Comparison of ENCODE assay signal across 13 cellular contexts in the genomic region with DNA sequence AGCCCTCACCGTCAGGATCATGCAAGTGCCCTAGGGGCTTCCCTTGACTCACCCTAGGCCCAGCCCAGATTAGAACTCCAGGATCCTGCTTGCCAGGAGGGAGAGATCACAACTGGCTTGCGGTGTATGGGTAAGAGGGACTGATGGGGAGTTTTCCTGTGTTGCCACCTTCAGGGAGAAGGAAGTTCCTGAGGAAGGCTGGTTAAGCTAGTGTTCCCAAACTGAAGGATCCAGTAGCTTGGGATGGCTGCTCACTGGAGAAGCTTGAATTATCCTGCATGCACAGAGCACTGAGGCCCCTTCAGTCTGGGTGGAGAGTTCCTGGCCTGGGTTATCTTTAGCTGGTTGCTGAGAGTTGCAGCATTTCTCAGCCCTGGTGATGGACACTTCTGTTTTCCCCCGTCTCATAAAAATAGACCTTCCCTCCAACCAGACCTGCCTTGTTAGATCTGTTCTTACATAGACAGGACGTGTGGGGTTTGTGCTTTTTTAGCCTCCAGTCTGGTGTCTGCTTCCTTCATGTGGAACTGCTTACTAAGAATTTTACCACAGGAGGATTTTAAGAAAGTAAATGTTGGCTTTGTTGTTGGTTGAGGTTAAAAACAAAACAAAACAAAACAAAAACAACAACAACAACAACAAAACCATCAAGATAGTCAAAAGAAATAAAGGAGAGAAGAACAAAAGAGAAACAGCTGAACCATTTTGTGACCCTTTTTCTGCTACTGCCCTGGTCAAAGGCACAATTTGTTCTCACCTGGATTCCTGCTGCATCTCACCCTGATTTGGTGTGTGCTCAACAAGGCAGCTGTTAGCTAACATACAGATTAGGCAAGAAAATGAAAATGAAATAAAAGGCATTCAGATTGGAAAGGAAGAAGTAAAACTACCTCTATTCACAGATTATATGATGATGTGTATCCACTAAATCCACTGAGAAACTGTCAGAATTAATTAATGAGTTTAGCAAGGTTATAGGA. TPM values are rescaled to one million over a fixed set of nuclear protein-coding genes. Genes with fewer than 3 reads are reported as not detected.
DNase-seq lines count a peak whose midpoint lies in the region; ATAC-seq and TF ChIP-seq lines count a peak whose summit lies in the region.
"Had no signal": no experiment of that assay in that cellular context is flagged by ENCODE, and none has a peak within 500 bp of the region (broad histone marks: within the 10 kb centered on the region; RNA-seq: fewer than 3 reads in every experiment).

No MANE protein-coding gene starts in this region.

- H3K4me3 Mint-ChIP-seq in immature natural killer cell, result peak overlapping the region; percentile 64 to 80 (median 69)
- H3K4me3 Mint-ChIP-seq in activated T-helper 17 cell treated with anti-CD3 and anti-CD28 coated beads, Interleukin-2, amount 50 U/mL, for 72 hours, result no peak overlapping the region
- H3K4me3 Mint-ChIP-seq: activated CD4-positive, alpha-beta T cell treated with anti-CD3 and anti-CD28 coated beads for 36 hours had no signal

- peak overlapping the region; percentile 86 to 98 (median 94) for H3K27ac Mint-ChIP-seq in immature natural killer cell
- H3K27ac Mint-ChIP-seq in activated T-helper 17 cell treated with anti-CD3 and anti-CD28 coated beads, Interleukin-2, amount 50 U/mL, for 72 hours, result no peak overlapping the region
- H3K27ac Mint-ChIP-seq: activated CD4-positive, alpha-beta T cell treated with anti-CD3 and anti-CD28 coated beads for 36 hours had no signal

- H3K36me3 Mint-ChIP-seq in immature natural killer cell, result no peaks in the 10 kb centered on the region
- no peaks in the 10 kb centered on the region for H3K36me3 Mint-ChIP-seq in activated T-helper 17 cell treated with anti-CD3 and anti-CD28 coated beads, Interleukin-2, amount 50 U/mL, for 72 hours (ENCODE audit: low read depth)

- peaks cover 90 to 97% of the 10 kb centered on the region in 2 donors for H3K4me1 Mint-ChIP-seq in immature natural killer cell
- H3K4me1 Mint-ChIP-seq in activated T-helper 17 cell treated with anti-CD3 and anti-CD28 coated beads, Interleukin-2, amount 50 U/mL, for 72 hours, result peaks cover 6% of the 10 kb centered on the region

- no peak overlapping the region for H3K4me3 ChIP-seq in GM12864 (ENCODE audit: low read depth, low read length)

- TF ChIP-seq CTCF in GM12864 (IDR thresholded peaks at IDR 0.05; ENCODE audit: low read depth, low read length, missing control alignments), result no peak

- no peaks in the 10 kb centered on the region for H3K9me3 Mint-ChIP-seq in immature natural killer cell
- no peaks in the 10 kb centered on the region for H3K9me3 Mint-ChIP-seq in activated T-helper 17 cell treated with anti-CD3 and anti-CD28 coated beads, Interleukin-2, amount 50 U/mL, for 72 hours

- peaks cover 2 to 11% (median 7%) of the 10 kb centered on the region in 3 donors for H3K27me3 Mint-ChIP-seq in immature natural killer cell (ENCODE audit: low read depth in 3 of 3)
- peaks cover 10% of the 10 kb centered on the region for H3K27me3 Mint-ChIP-seq in activated T-helper 17 cell treated with anti-CD3 and anti-CD28 coated beads, Interleukin-2, amount 50 U/mL, for 72 hours

- DNase-seq in GM12864 (ENCODE audit: low read depth) (peak; percentile 33), OCI-M1 (lab: John Stamatoyannopoulos, UW) (peak; percentile 68), immature natural killer cell (peak; percentile 22 to 42 (median 33)), GM03348 (ENCODE audit: low spot score) (no peak)
- DNase-seq: activated CD4-positive, alpha-beta T cell treated with anti-CD3 and anti-CD28 coated beads for 36 hours; activated naive CD4-positive, alpha-beta T cell treated with anti-CD3 and anti-CD28 coated beads, Interleukin-2, amount 50 U/mL, for 16 hours; Karpas-422; NCI-H226 had no signal

- peak; percentile 61 for ATAC-seq in GM21723 (IDR thresholded peaks at IDR 0.05; ENCODE audit: unreplicated experiment)
- no peak for ATAC-seq in HG03159 (IDR thresholded peaks at IDR 0.05; ENCODE audit: unreplicated experiment)
- no peak for ATAC-seq in activated T-helper 17 cell treated with anti-CD3 and anti-CD28 coated beads, Interleukin-2, amount 50 U/mL, for 72 hours (replicated peaks)
- ATAC-seq in GM19351 (IDR thresholded peaks at IDR 0.05; ENCODE audit: unreplicated experiment), result no peak
- ATAC-seq: activated CD4-positive, alpha-beta T cell treated with anti-CD3 and anti-CD28 coated beads for 36 hours had no signal

RNA-seq across cellular contexts. Expression of gene XIRP1, which starts 28.4 kb away (rescaled TPM):
- under 1 TPM in 2 of 3 donors, not detected in 1; 0.03 to 0.27 TPM for polyA plus RNA-seq in immature natural killer cell
- 10 to 100 TPM in 1 of 2 donors, under 1 TPM in 1; 0.99 to 17.2 TPM for total RNA-seq in activated T-helper 17 cell treated with anti-CD3 and anti-CD28 coated beads, Interleukin-2, amount 50 U/mL, for 72 hours

RNA-seq across cellular contexts. Expression of gene CX3CR1, which starts 59.0 kb away (rescaled TPM):
- polyA plus RNA-seq in immature natural killer cell, result 1,000 to 10,000 TPM in 1 of 3 donors, 100 to 1,000 TPM in 2; 338 to 1,281 (median 522) TPM
- total RNA-seq in activated T-helper 17 cell treated with anti-CD3 and anti-CD28 coated beads, Interleukin-2, amount 50 U/mL, for 72 hours, result under 1 TPM; 0.13 to 0.37 TPM
- total RNA-seq: SK-MEL-5 had no signal
